ENCODE assay signal across 9 cellular contexts in genomic region chr3:50971487-50971924, GRCh38.
DNase-seq lines count a peak whose midpoint lies in the region; ATAC-seq and TF ChIP-seq lines count a peak whose summit lies in the region.
"Had no signal": no experiment of that assay in that cellular context is flagged by ENCODE, and none has a peak within 500 bp of the region (broad histone marks: within the 10 kb centered on the region; RNA-seq: fewer than 3 reads in every experiment).

No MANE protein-coding gene starts in this region.

- no peaks in the 10 kb centered on the region for H3K27me3 ChIP-seq in left lung

- H3K27ac ChIP-seq in left lung: no peak overlapping the region

- no peaks in the 10 kb centered on the region for H3K4me1 ChIP-seq in left lung

- H3K4me3 ChIP-seq in left lung: no peak overlapping the region

- TF ChIP-seq CTCF in MCF 10A (IDR thresholded peaks at IDR 0.05; ENCODE audit: unreplicated experiment) (peak; percentile 73), left lung (IDR thresholded peaks at IDR 0.05) (peak; percentile 71 to 80)

- H3K4me1 Mint-ChIP-seq in T-cell (peaks cover 11 to 18% (median 16%) of the 10 kb centered on the region in 3 donors), MCF 10A (ENCODE audit: insufficient read depth, unreplicated experiment) (no peaks in the 10 kb centered on the region)

- peak; percentile 74 for ATAC-seq in GM21423 (IDR thresholded peaks at IDR 0.05; ENCODE audit: unreplicated experiment)
- ATAC-seq in T-cell (replicated peaks in 1 of 4): peak; percentile 88 to 94 (median 90)
- ATAC-seq in left lung: peak; percentile 97

- intact Hi-C loops in MCF 10A (cut with micrococcal nuclease): loop anchor here (2.0 to 10.0 kb wide), 3 partner anchors 133 to 401 kb away; partner anchors contain the start of gene MAPKAPK3
- intact Hi-C loops in left lung (cut with DNase I): no loop called here

- H3K27me3 Mint-ChIP-seq in T-cell (no peaks in the 10 kb centered on the region), MCF 10A (ENCODE audit: insufficient read depth, unreplicated experiment) (peaks cover 7% of the 10 kb centered on the region)

- DNase-seq in Caki2 (ENCODE audit: low read depth): peak; percentile 48
- DNase-seq in NCI-H1048 (lab: John Stamatoyannopoulos, UW): peak; percentile 27
- DNase-seq in T-cell: peak in 33 of 34 experiments; percentile 23 to 67 (median 53)
- DNase-seq in MCF 10A (ENCODE audit: unreplicated experiment): peak; percentile 59
- DNase-seq in left lung: no peak
- DNase-seq in stimulated activated CD8-positive, alpha-beta memory T cell treated with anti-CD3 and anti-CD28 coated beads, Interleukin-4, amount 100 ng/mL, for 4 hours (ENCODE audit: low read depth in 2 of 2, low spot score in 1 of 2): peak; percentile 4 to 14
- DNase-seq in inferior parietal cortex (ENCODE audit: extremely low spot score): no peak

- no peaks in the 10 kb centered on the region for H3K9me3 Mint-ChIP-seq in T-cell
- no peaks in the 10 kb centered on the region for H3K9me3 Mint-ChIP-seq in MCF 10A (ENCODE audit: unreplicated experiment)

- peaks cover 0 to 5% of the 10 kb centered on the region in 2 donors for H3K9me3 ChIP-seq in left lung

- POLR2A ChIA-PET in T-cell (lab: Charles Lee) (interaction anchor here in 1 of 2 donors (0.5 to 1.1 kb wide), 2 partner anchors 53 to 322 kb away, joined by 3 to 5 read pairs; no protein-coding TSS in a partner anchor), MCF 10A (lab: Yijun Ruan, JAX) (no interaction called here)

- H3K36me3 ChIP-seq in left lung: no peaks in the 10 kb centered on the region

- no peak overlapping the region for H3K4me3 Mint-ChIP-seq in T-cell
- no peak overlapping the region for H3K4me3 Mint-ChIP-seq in MCF 10A (ENCODE audit: unreplicated experiment)
- H3K4me3 Mint-ChIP-seq: T-helper 1 cell treated with Interleukin-12 subunit alpha and Interleukin-12 subunit beta and Interleukin-4 antibody, amounts not matched to agents 30 μg/mL and 1 μg/mL, for 36 hours had no signal

- CTCF ChIA-PET in T-cell (lab: Charles Lee): interaction anchor here (0.6 to 2.1 kb wide), 20 partner anchors 9 to 463 kb away, joined by 3 to 29 read pairs (median 4); partner anchors contain the start of genes MANF (in 1 of the 2) and MAPKAPK3 (in 1 of the 2)
- CTCF ChIA-PET in MCF 10A (lab: Yijun Ruan, JAX): interaction anchor here (0.6 to 1.9 kb wide), 27 partner anchors 8 to 421 kb away, joined by 3 to 16 read pairs (median 4); no protein-coding TSS in a partner anchor

- H3K27ac Mint-ChIP-seq in T-cell (peak overlapping the region; percentile 80 to 87), MCF 10A (ENCODE audit: low read depth, unreplicated experiment) (no peak overlapping the region)
- H3K27ac Mint-ChIP-seq: T-helper 1 cell treated with Interleukin-12 subunit alpha and Interleukin-12 subunit beta and Interleukin-4 antibody, amounts not matched to agents 30 μg/mL and 1 μg/mL, for 36 hours had no signal

- no TSS peak for BruUV-seq in MCF 10A (replicated peaks; lab: Mats Ljungman, UMichigan)

- in situ Hi-C loops in Caki2 (cut with HindIII; ENCODE audit: low pct_unique_long_range_greater_than_20kb, low sequenced_read_pairs): no loop called here

- H3K36me3 Mint-ChIP-seq in T-cell (no peaks in the 10 kb centered on the region), MCF 10A (ENCODE audit: insufficient read depth, unreplicated experiment) (no peaks in the 10 kb centered on the region)

Comparison
In these comparisons a context has a peak if more than half of its experiments do, and no peak if none do; other contexts are left out.
1. DNase-seq: peak in Caki2 (single experiment), NCI-H1048 (single experiment), T-cell (33 of 34), MCF 10A (single experiment) and stimulated activated CD8-positive, alpha-beta memory T cell treated with anti-CD3 and anti-CD28 coated beads, Interleukin-4, amount 100 ng/mL, for 4 hours (2 of 2); none in left lung (0 of 2) and inferior parietal cortex (single experiment).
2. Peak in every context shown above with its lines, with median percentiles within 50 percentile points of each other: ATAC-seq.